ENCODE assay signal across 8 cellular contexts in genomic region chr16:85750827-85751641, GRCh38. TPM values are rescaled to one million over a fixed set of nuclear protein-coding genes. Genes with fewer than 3 reads are reported as not detected.
DNase-seq lines count a peak whose midpoint lies in the region; ATAC-seq and TF ChIP-seq lines count a peak whose summit lies in the region.

C16orf74 (minus strand) TSS chr16:85751096; CDS start chr16:85735217, 15,879 bp downstream.

- ATAC-seq in GM21423 (IDR thresholded peaks at IDR 0.05; ENCODE audit: unreplicated experiment) (peak; percentile 45), GM19023 (IDR thresholded peaks at IDR 0.05; ENCODE audit: unreplicated experiment) (no peak)
- ATAC-seq in stimulated activated naive CD8-positive, alpha-beta T cell treated with anti-CD3 and anti-CD28 coated beads, Interleukin-15, amount 100 ng/mL, for 72 hours = peak; percentile 78

- H3K9me3 Mint-ChIP-seq in stimulated activated naive CD8-positive, alpha-beta T cell treated with anti-CD3 and anti-CD28 coated beads, Interleukin-15, amount 100 ng/mL, for 72 hours = no peaks in the 10 kb centered on the region

- H3K27ac ChIP-seq in breast epithelium = peak within 1 kb of the TSS in 1 of 2 donors; percentile 6

- intact Hi-C loops in breast epithelium (cut with DNase I; ENCODE audit: low total_unique reads) = no loop called here

- no peak for TF ChIP-seq CTCF in breast epithelium (IDR thresholded peaks at IDR 0.05)
- TF ChIP-seq CTCF in kidney epithelial cell (IDR thresholded peaks at IDR 0.05; ENCODE audit: insufficient read depth, low read length, poor library complexity, severe bottlenecking) = no peak

- no peak for TF ChIP-seq POLR2A in breast epithelium (IDR thresholded peaks at IDR 0.05)

- H3K4me1 Mint-ChIP-seq in stimulated activated naive CD8-positive, alpha-beta T cell treated with anti-CD3 and anti-CD28 coated beads, Interleukin-15, amount 100 ng/mL, for 72 hours = peaks cover 33% of the 10 kb centered on the region

- peak within 1 kb of the TSS; percentile 87 to 89 for H3K4me3 Mint-ChIP-seq in stimulated activated naive CD8-positive, alpha-beta T cell treated with anti-CD3 and anti-CD28 coated beads, Interleukin-15, amount 100 ng/mL, for 72 hours

- DNase-seq in D341Med (ENCODE audit: low spot score) (peak; percentile 89), NCI-H2171 treated with DMSO at 0.1 percent for 48 hours (lab: John Stamatoyannopoulos, UW) (peak; percentile 27), breast epithelium (ENCODE audit: low spot score in 2 of 2) (no peak), kidney epithelial cell (ENCODE audit: low read depth) (no peak), occipital lobe (lab: John Stamatoyannopoulos, UW) (no peak)
- DNase-seq in stimulated activated naive CD8-positive, alpha-beta T cell treated with anti-CD3 and anti-CD28 coated beads, Interleukin-15, amount 100 ng/mL, for 72 hours = no peak

- H3K9me3 ChIP-seq in breast epithelium = no peaks in the 10 kb centered on the region

- peaks cover 15 to 19% of the 10 kb centered on the region in 2 donors for H3K4me1 ChIP-seq in breast epithelium

- no peaks in the 10 kb centered on the region for H3K27me3 ChIP-seq in breast epithelium
- peaks cover 25% of the 10 kb centered on the region for H3K27me3 ChIP-seq in kidney epithelial cell (ENCODE audit: control insufficient read depth, insufficient read depth, low read length)

- peaks cover 47% of the 10 kb centered on the region for H3K27me3 Mint-ChIP-seq in stimulated activated naive CD8-positive, alpha-beta T cell treated with anti-CD3 and anti-CD28 coated beads, Interleukin-15, amount 100 ng/mL, for 72 hours

- H3K27ac Mint-ChIP-seq in stimulated activated naive CD8-positive, alpha-beta T cell treated with anti-CD3 and anti-CD28 coated beads, Interleukin-15, amount 100 ng/mL, for 72 hours = peak within 1 kb of the TSS; percentile 48 to 59

- H3K36me3 ChIP-seq in breast epithelium (no peaks in the 10 kb centered on the region), kidney epithelial cell (ENCODE audit: control insufficient read depth, insufficient read depth, low read length) (no peaks in the 10 kb centered on the region)

- H3K4me3 ChIP-seq in breast epithelium (peak within 1 kb of the TSS; percentile 45 to 84 (median 67)), kidney epithelial cell (ENCODE audit: low read depth, low read length) (peak within 1 kb of the TSS; percentile 30)

RNA-seq across cellular contexts. Expression of gene C16orf74, which starts in this region (rescaled TPM):
- 1 to 10 TPM in 2 of 3 donors, under 1 TPM in 1; 0.80 to 7.2 (median 6.7) TPM for total RNA-seq in breast epithelium
- 11.6 and 13.6 TPM in 2 replicates for total RNA-seq in kidney epithelial cell
- 1.6 TPM for total RNA-seq in occipital lobe

Comparison
In these comparisons a context has a peak if more than half of its experiments do, and no peak if none do; other contexts are left out.
1. DNase-seq: peak in D341Med (single experiment) and NCI-H2171 treated with DMSO at 0.1 percent for 48 hours (single experiment); none in breast epithelium (0 of 2), kidney epithelial cell (single experiment), stimulated activated naive CD8-positive, alpha-beta T cell treated with anti-CD3 and anti-CD28 coated beads, Interleukin-15, amount 100 ng/mL, for 72 hours (0 of 2) and occipital lobe (single experiment).